ENCODE assay signal across 14 cellular contexts in genomic region chr7:135993950-135994349, GRCh38. TPM values are rescaled to one million over a fixed set of nuclear protein-coding genes. Genes with fewer than 3 reads are reported as not detected.
A peak's percentile ranks its signal among the peaks of the same experiment; 100 is the strongest.
DNase-seq lines count a peak whose midpoint lies in the region; ATAC-seq and TF ChIP-seq lines count a peak whose summit lies in the region.
"Had no signal": no experiment of that assay in that cellular context is flagged by ENCODE, and none has a peak within 500 bp of the region (broad histone marks: within the 10 kb centered on the region; RNA-seq: fewer than 3 reads in every experiment).

No MANE protein-coding gene starts in this region.

- H3K4me1 Mint-ChIP-seq in activated B cell treated with CpG ODN at 0.5 μM for 24 hours = peaks cover 31% of the 10 kb centered on the region
- H3K4me1 Mint-ChIP-seq in progenitor cell of endocrine pancreas (ENCODE audit: low read depth) = peaks cover 2% of the 10 kb centered on the region

- TF ChIP-seq CTCF in activated B cell treated with CpG ODN at 0.5 μM for 24 hours (IDR thresholded peaks at IDR 0.05) (no peak), progenitor cell of endocrine pancreas (IDR thresholded peaks at IDR 0.05; ENCODE audit: unreplicated experiment) (no peak), SK-N-SH (IDR thresholded peaks at IDR 0.05) (no peak)

- intact Hi-C loops in activated B cell treated with CpG ODN at 0.5 μM for 24 hours (cut with micrococcal nuclease) = loop anchor here (1.0 kb wide), 1 partner anchor 14 kb away; no protein-coding TSS in a partner anchor

- no peaks in the 10 kb centered on the region for H3K9me3 ChIP-seq in SK-N-SH
- H3K9me3 ChIP-seq in effector memory CD4-positive, alpha-beta T cell (ENCODE audit: control insufficient read depth, low read length) = no peaks in the 10 kb centered on the region
- H3K9me3 ChIP-seq: Caco-2, left ventricle myocardium inferior, transverse colon had no signal

- no peaks in the 10 kb centered on the region for H3K27me3 ChIP-seq in SK-N-SH (ENCODE audit: insufficient read depth)
- no peaks in the 10 kb centered on the region for H3K27me3 ChIP-seq in effector memory CD4-positive, alpha-beta T cell (replicated peaks; ENCODE audit: control insufficient read depth, insufficient read depth, low read length, poor library complexity, severe bottlenecking)
- H3K27me3 ChIP-seq: transverse colon had no signal

- no peak for DNase-seq in activated B cell treated with CpG ODN at 0.5 μM for 24 hours
- no peak for DNase-seq in progenitor cell of endocrine pancreas (ENCODE audit: low spot score, unreplicated experiment)
- DNase-seq in SW480 (ENCODE audit: low spot score) = no peak
- no peak for DNase-seq in SK-N-SH
- DNase-seq in effector memory CD4-positive, alpha-beta T cell = no peak
- DNase-seq: Caco-2, left ventricle myocardium inferior, NCI-H1417 treated with DMSO at 0.1 percent for 48 hours, transverse colon had no signal

- POLR2A ChIA-PET in activated B cell treated with CpG ODN at 0.5 μM for 24 hours (lab: Charles Lee) (no interaction called here), SK-N-SH (lab: Yijun Ruan, JAX) (no interaction called here)

- H3K27me3 Mint-ChIP-seq in activated B cell treated with CpG ODN at 0.5 μM for 24 hours (no peaks in the 10 kb centered on the region), progenitor cell of endocrine pancreas (no peaks in the 10 kb centered on the region)

- H3K4me2 ChIP-seq in SK-N-SH = no peak overlapping the region

- no peaks in the 10 kb centered on the region for H3K9me3 Mint-ChIP-seq in activated B cell treated with CpG ODN at 0.5 μM for 24 hours
- H3K9me3 Mint-ChIP-seq in progenitor cell of endocrine pancreas (ENCODE audit: low read depth) = no peaks in the 10 kb centered on the region
- H3K9me3 Mint-ChIP-seq: activated T-helper 2 cell treated with anti-CD3 and anti-CD28 coated beads, Interferon-gamma antibody, Interleukin-2, Interleukin-4, amounts not matched to agents 10 μg/mL and 5 μg/mL and 100 μg/mL, durations not matched to agents 14 hours and 24 hours and 36 hours had no signal

- no peak overlapping the region for H3K4me3 ChIP-seq in SK-N-SH (ENCODE audit: low read depth in 2 of 2, low read length in 1 of 2)
- H3K4me3 ChIP-seq in effector memory CD4-positive, alpha-beta T cell (ENCODE audit: insufficient read depth, low read depth, low read length, poor library complexity, severe bottlenecking) = no peak overlapping the region
- H3K4me3 ChIP-seq: left ventricle myocardium inferior, transverse colon had no signal

- TF ChIP-seq EP300 in SK-N-SH (IDR thresholded peaks at IDR 0.05; ENCODE audit: borderline replicate concordance in 1 of 2, low read depth in 1 of 2, low read length in 1 of 2) = no peak

- TF ChIP-seq RAD21 in SK-N-SH (IDR thresholded peaks at IDR 0.05; ENCODE audit: low read length) = no peak

- peak overlapping the region; percentile 38 for H3K4me3 Mint-ChIP-seq in activated B cell treated with CpG ODN at 0.5 μM for 24 hours
- H3K4me3 Mint-ChIP-seq in progenitor cell of endocrine pancreas (ENCODE audit: low read depth) = no peak overlapping the region

- H3K27ac Mint-ChIP-seq in activated B cell treated with CpG ODN at 0.5 μM for 24 hours (peak overlapping the region; percentile 41), progenitor cell of endocrine pancreas (no peak overlapping the region)
- H3K27ac Mint-ChIP-seq: activated T-helper 2 cell treated with anti-CD3 and anti-CD28 coated beads, Interferon-gamma antibody, Interleukin-2, Interleukin-4, amounts not matched to agents 10 μg/mL and 5 μg/mL and 100 μg/mL, durations not matched to agents 14 hours and 24 hours and 36 hours had no signal

- no peaks in the 10 kb centered on the region for H4K20me1 ChIP-seq in SK-N-SH (ENCODE audit: insufficient read depth)

- H3K27ac ChIP-seq in SK-N-SH (ENCODE audit: low read depth in 2 of 2, low read length in 1 of 2) = no peak overlapping the region
- H3K27ac ChIP-seq in effector memory CD4-positive, alpha-beta T cell (ENCODE audit: insufficient read depth, low read length, poor library complexity, severe bottlenecking) = no peak overlapping the region
- H3K27ac ChIP-seq: HL-60, left ventricle myocardium inferior, transverse colon had no signal

- no peaks in the 10 kb centered on the region for H3K9me2 ChIP-seq in SK-N-SH

- 84% methylated on average over 3 of the region's 3 CpGs for WGBS in SK-N-SH (ENCODE audit: low lambda C conversion rate)

- H3K36me3 Mint-ChIP-seq in activated B cell treated with CpG ODN at 0.5 μM for 24 hours (ENCODE audit: low read depth) = no peaks in the 10 kb centered on the region
- H3K36me3 Mint-ChIP-seq in progenitor cell of endocrine pancreas (ENCODE audit: insufficient read depth) = no peaks in the 10 kb centered on the region

- H2AFZ ChIP-seq in SK-N-SH (ENCODE audit: low read depth) = no peak overlapping the region

- CTCF ChIA-PET in activated B cell treated with CpG ODN at 0.5 μM for 24 hours (lab: Charles Lee) (interaction anchor here (1.0 kb wide), 1 partner anchor 14 kb away, joined by 3 read pairs; no protein-coding TSS in a partner anchor), SK-N-SH (lab: Yijun Ruan, JAX) (interaction anchor here (1.0 to 4.1 kb wide), 5 partner anchors 15 to 1461 kb away, joined by 3 to 26 read pairs (median 5); partner anchors contain the start of gene MTPN)

- no peaks in the 10 kb centered on the region for H3K4me1 ChIP-seq in SK-N-SH (ENCODE audit: control insufficient read depth in 1 of 2, insufficient read depth in 2 of 2, low read depth in 1 of 2, low read length in 1 of 2)
- no peaks in the 10 kb centered on the region for H3K4me1 ChIP-seq in effector memory CD4-positive, alpha-beta T cell (ENCODE audit: control insufficient read depth, insufficient read depth, low read length, poor library complexity, severe bottlenecking)
- H3K4me1 ChIP-seq: Caco-2, left ventricle myocardium inferior, transverse colon had no signal

- ATAC-seq in GM18508 (IDR thresholded peaks at IDR 0.05; ENCODE audit: insufficient read depth, unreplicated experiment) (peak; percentile 42), GM19438 (IDR thresholded peaks at IDR 0.05; ENCODE audit: low read depth, unreplicated experiment) (peak; percentile 84), HG03064 (IDR thresholded peaks at IDR 0.05; ENCODE audit: low read depth, unreplicated experiment) (peak; percentile 71), activated B cell treated with CpG ODN at 0.5 μM for 24 hours (ENCODE audit: low read depth) (peak; percentile 45)

- no peaks in the 10 kb centered on the region for H3F3A ChIP-seq in SK-N-SH (replicated peaks; ENCODE audit: insufficient read depth)

- H3K9ac ChIP-seq in SK-N-SH = no peak overlapping the region

- no peaks in the 10 kb centered on the region for H3K79me2 ChIP-seq in SK-N-SH (ENCODE audit: insufficient read depth)

- H3K36me3 ChIP-seq in SK-N-SH (replicated peaks in 1 of 2; ENCODE audit: control insufficient read depth in 1 of 2, insufficient read depth in 2 of 2, low read length in 1 of 2) = no peaks in the 10 kb centered on the region
- H3K36me3 ChIP-seq in effector memory CD4-positive, alpha-beta T cell (ENCODE audit: control insufficient read depth, insufficient read depth, low read length) = no peaks in the 10 kb centered on the region
- H3K36me3 ChIP-seq: left ventricle myocardium inferior, transverse colon had no signal

TF ChIP-seq in SK-N-SH, 30 proteins besides CTCF, POLR2A, EP300 and RAD21 (continues in another document):
- TF ChIP-seq MXI1 (IDR thresholded peaks at IDR 0.05; ENCODE audit: low read depth, low read length) = no peak
- no peak for TF ChIP-seq SIN3A (IDR thresholded peaks at IDR 0.05; ENCODE audit: borderline replicate concordance, low read depth, low read length)
- TF ChIP-seq MEF2A (IDR thresholded peaks at IDR 0.05; ENCODE audit: borderline replicate concordance, low read depth) = no peak
- no peak for TF ChIP-seq MAX (IDR thresholded peaks at IDR 0.05; ENCODE audit: low read depth)
- no peak for TF ChIP-seq EZH2phosphoT487 (IDR thresholded peaks at IDR 0.05; ENCODE audit: borderline replicate concordance, low read depth)
- TF ChIP-seq RCOR1 (IDR thresholded peaks at IDR 0.05; ENCODE audit: low read length) = no peak
- TF ChIP-seq NRF1 (IDR thresholded peaks at IDR 0.05; ENCODE audit: low read depth, low read length) = no peak
- TF ChIP-seq IRF3 (IDR thresholded peaks at IDR 0.05; ENCODE audit: low read depth, low read length) = no peak
- TF ChIP-seq TAF1 (IDR thresholded peaks at IDR 0.05; ENCODE audit: borderline replicate concordance, low read depth, low read length) = no peak
- TF ChIP-seq RXRA (IDR thresholded peaks at IDR 0.05; ENCODE audit: borderline replicate concordance, low read depth) = no peak
- no peak for TF ChIP-seq TCF12 (IDR thresholded peaks at IDR 0.05)
- no peak for TF ChIP-seq POLR2AphosphoS5 (IDR thresholded peaks at IDR 0.05; ENCODE audit: low read depth, low read length)
- no peak for TF ChIP-seq NFIC (IDR thresholded peaks at IDR 0.05; ENCODE audit: borderline replicate concordance)
- TF ChIP-seq USF1 (IDR thresholded peaks at IDR 0.05; ENCODE audit: borderline replicate concordance, low read depth) = no peak

RNA-seq across cellular contexts. Expression of gene MTPN, which starts 16.8 kb away (rescaled TPM):
- total RNA-seq in activated B cell treated with CpG ODN at 0.5 μM for 24 hours (130 and 137 TPM in 2 replicates), progenitor cell of endocrine pancreas (87.8 and 91.6 TPM in 2 replicates)
- polyA plus RNA-seq in SK-N-SH (2012; rRNA removed) = 135 and 155 TPM in 2 replicates
- 199 and 225 TPM in 2 replicates for polyA plus RNA-seq in SK-N-SH (2012; cell fraction: cytosol; rRNA removed)
- 32.1 and 59.1 TPM in 2 replicates for polyA plus RNA-seq in SK-N-SH (2012; cell fraction: nucleus; rRNA removed)
